In genomic region chr11:83449338-83449913, GRCh38 we compare ENCODE assay signal across 25 cellular contexts.
A peak's percentile ranks its signal among the peaks of the same experiment; 100 is the strongest.
DNase-seq lines count a peak whose midpoint lies in the region; ATAC-seq and TF ChIP-seq lines count a peak whose summit lies in the region.
"Had no signal": no experiment of that assay in that cellular context is flagged by ENCODE, and none has a peak within 500 bp of the region (broad histone marks: within the 10 kb centered on the region; RNA-seq: fewer than 3 reads in every experiment).

No MANE protein-coding gene starts in this region.

- H3K9me3 ChIP-seq in HCT116 (ENCODE audit: control insufficient read depth in 1 of 2, insufficient read depth in 1 of 2, low read depth in 1 of 2, low read length in 2 of 2) (no peaks in the 10 kb centered on the region), trophoblast cell (ENCODE audit: insufficient read depth, low read depth, low read length) (peaks cover 2% of the 10 kb centered on the region)
- H3K9me3 ChIP-seq: esophagus muscularis mucosa, left ventricle myocardium inferior, neutrophil, SJSA1, thyroid gland had no signal

- no peak for TF ChIP-seq RAD21 in HCT116 (IDR thresholded peaks at IDR 0.05; ENCODE audit: low read depth)

- H3K4me3 ChIP-seq in HCT116 (replicated peaks in 1 of 2; ENCODE audit: low read depth in 1 of 2, low read length in 2 of 2) (no peak overlapping the region), trophoblast cell (ENCODE audit: low read depth, low read length) (no peak overlapping the region)
- H3K4me3 ChIP-seq: esophagus muscularis mucosa, left ventricle myocardium inferior, SJSA1, thyroid gland had no signal

- peak; percentile 52; the same call in 1 of the 2 replicates for ATAC-seq in HCT116
- ATAC-seq: stimulated activated memory B cell treated with anti-CD40 and anti-IgM and Interleukin-4, amounts not matched to agents 10 μg/mL and 1 μg/mL and 100 μg/mL, for 72 hours had no signal

- H3K4me2 ChIP-seq in HCT116 (ENCODE audit: low read length) (no peak overlapping the region), trophoblast cell (ENCODE audit: low read length) (no peak overlapping the region)

- H3K4me1 ChIP-seq in HCT116 (ENCODE audit: control insufficient read depth in 1 of 2, insufficient read depth in 2 of 2, low read length in 2 of 2) (peaks cover 0 to 9% of the 10 kb centered on the region in 2 experiments; a peak in 1 of 4 replicates), trophoblast cell (ENCODE audit: control insufficient read depth in 1 of 2, insufficient read depth in 2 of 2, low read length in 2 of 2) (no peaks in the 10 kb centered on the region)
- H3K4me1 ChIP-seq: esophagus muscularis mucosa, left ventricle myocardium inferior, SJSA1, thyroid gland had no signal

- intact Hi-C loops in HCT116 (cut with micrococcal nuclease), result no loop called here

- no peak overlapping the region for H3K4ac ChIP-seq in trophoblast cell (ENCODE audit: low read depth, low read length)

- H3K27ac ChIP-seq in HCT116 (ENCODE audit: low read depth, low read length) (no peak overlapping the region), trophoblast cell (ENCODE audit: low read depth, low read length) (no peak overlapping the region)
- H3K27ac ChIP-seq: 22Rv1, esophagus muscularis mucosa, left ventricle myocardium inferior, neutrophil, SJSA1, thyroid gland had no signal

- H3K27me3 ChIP-seq in HCT116 (ENCODE audit: insufficient read depth, low read length) (peaks cover 7% of the 10 kb centered on the region; the same call in 1 of the 2 replicates), trophoblast cell (ENCODE audit: insufficient read depth, low read length) (no peaks in the 10 kb centered on the region)
- H3K27me3 ChIP-seq: esophagus muscularis mucosa, neutrophil, SJSA1, thyroid gland had no signal

- H2AK5ac ChIP-seq in trophoblast cell (ENCODE audit: low read length), result no peak overlapping the region

- no peak overlapping the region for H4K91ac ChIP-seq in trophoblast cell (ENCODE audit: low read depth, low read length)

- H3K9ac ChIP-seq in HCT116 (ENCODE audit: low read length), result no peak overlapping the region
- no peak overlapping the region for H3K9ac ChIP-seq in trophoblast cell (ENCODE audit: low read length)

- no CpG with 5 or more reads among the region's 4 CpGs for WGBS in trophoblast cell (ENCODE audit: extremely low coverage, insufficient coverage, insufficient read length)

- CTCF ChIA-PET in HCT116 (lab: Charles Lee), result no interaction called here

- H2BK12ac ChIP-seq in trophoblast cell (ENCODE audit: low read length), result no peak overlapping the region

- POLR2A ChIA-PET in HCT116 (lab: Charles Lee), result no interaction called here

- H3K79me2 ChIP-seq in HCT116 (ENCODE audit: insufficient read depth, low read length), result no peaks in the 10 kb centered on the region
- H3K79me2 ChIP-seq in trophoblast cell (ENCODE audit: control insufficient read depth, insufficient read depth, low read length, poor library complexity), result no peaks in the 10 kb centered on the region

- no peaks in the 10 kb centered on the region for H4K20me1 ChIP-seq in HCT116 (ENCODE audit: insufficient read depth)

- no peak overlapping the region for H4K8ac ChIP-seq in trophoblast cell (ENCODE audit: low read depth, low read length)

- H3K14ac ChIP-seq in trophoblast cell (ENCODE audit: low read length), result no peak overlapping the region

- H2BK120ac ChIP-seq in trophoblast cell (ENCODE audit: insufficient read depth, low read length, poor library complexity), result no peak overlapping the region

- no peak for TF ChIP-seq CTCF in HCT116 (IDR thresholded peaks at IDR 0.05 in 2 of 3, conservative IDR thresholded peaks at IDR 0.05 in 1 of 3; ENCODE audit: borderline replicate concordance in 1 of 3, insufficient read depth in 1 of 3, low read depth in 2 of 3, low read length in 2 of 3)

- TF ChIP-seq POLR2A in HCT116 (IDR thresholded peaks at IDR 0.05; ENCODE audit: borderline replicate concordance, extremely low read depth, insufficient read depth, insufficient read length), result no peak

- no peaks in the 10 kb centered on the region for H3K9me2 ChIP-seq in HCT116 (ENCODE audit: insufficient read depth)

- BruUV-seq in HCT116 (replicated peaks; lab: Mats Ljungman, UMichigan), result no TSS peak

- no peak overlapping the region for H4K12ac ChIP-seq in trophoblast cell (ENCODE audit: low read depth, low read length)

- no peak overlapping the region for H2BK5ac ChIP-seq in trophoblast cell (ENCODE audit: low read depth, low read length, poor library complexity)

- H3K23ac ChIP-seq in trophoblast cell (ENCODE audit: low read length), result no peak overlapping the region

- no peaks in the 10 kb centered on the region for H3K36me3 ChIP-seq in HCT116 (ENCODE audit: control insufficient read depth in 1 of 2, insufficient read depth in 2 of 2, low read length in 2 of 2)
- H3K36me3 ChIP-seq in trophoblast cell (ENCODE audit: control insufficient read depth in 1 of 2, insufficient read depth in 2 of 2, low read length in 2 of 2), result no peaks in the 10 kb centered on the region
- H3K36me3 ChIP-seq: esophagus muscularis mucosa, left ventricle myocardium inferior, neutrophil, SJSA1, thyroid gland had no signal

- no peaks in the 10 kb centered on the region for H3K79me1 ChIP-seq in trophoblast cell (ENCODE audit: low read length)

- H3K18ac ChIP-seq in trophoblast cell (ENCODE audit: low read length), result no peak overlapping the region

- RAD21 ChIA-PET in HCT116 (lab: Charles Lee; ENCODE audit: low non-redundant PET in 1 of 2, low total read pairs in 2 of 2, uncharacterized antibody in 2 of 2, unreplicated experiment in 2 of 2), result no interaction called here

- peak; percentile 43 for DNase-seq in DMS53 (lab: John Stamatoyannopoulos, UW)
- no peak for DNase-seq in DMS53 treated with DMSO at 0.1 percent for 48 hours (lab: John Stamatoyannopoulos, UW; ENCODE audit: unreplicated experiment)
- DNase-seq in HCT116 (ENCODE audit: low read depth, low spot score), result no peak
- DNase-seq in MV-4-11 (lab: John Stamatoyannopoulos, UW), result peak; percentile 6
- peak; percentile 67 to 72 for DNase-seq in trophoblast cell
- DNase-seq in NCI-H1930 (lab: John Stamatoyannopoulos, UW), result no peak
- no peak for DNase-seq in DMS79 treated with DMSO at 0.1 percent for 48 hours (lab: John Stamatoyannopoulos, UW)
- DNase-seq in OCI-M1 (lab: John Stamatoyannopoulos, UW), result no peak
- DNase-seq: activated CD4-positive, CD25-positive, alpha-beta regulatory T cell treated with anti-CD3 and anti-CD28 coated beads, Interleukin-2, amount 50 U/mL, for 72 hours; activated effector memory CD4-positive, alpha-beta T cell treated with anti-CD3 and anti-CD28 coated beads, Interleukin-2, amount 50 U/mL, for 16 hours; amniotic stem cell; Calu3; GF-D8; glutamatergic neuron; left ventricle myocardium inferior; NCI-H2081 treated with DMSO at 0.1 percent for 48 hours; NCI-H526; stimulated activated CD4-positive, alpha-beta T cell treated with anti-CD3 and anti-CD28 coated beads, Interleukin-15, amount 100 ng/mL, for 24 hours; T-helper 9 cell; thyroid gland had no signal

- H2AFZ ChIP-seq in HCT116 (ENCODE audit: low read depth, low read length, poor library complexity, severe bottlenecking) (no peak overlapping the region), trophoblast cell (ENCODE audit: insufficient read depth, low read length, poor library complexity) (no peak overlapping the region)

TF ChIP-seq in HCT116, 20 proteins besides CTCF, POLR2A, EP300 and RAD21 (continues in another document):
- TF ChIP-seq ELF1 (IDR thresholded peaks at IDR 0.05; ENCODE audit: borderline replicate concordance, low read depth), result no peak
- no peak for TF ChIP-seq ATF3 (IDR thresholded peaks at IDR 0.05)
- no peak for TF ChIP-seq REST (IDR thresholded peaks at IDR 0.05; ENCODE audit: low read depth)
- no peak for TF ChIP-seq ZBTB33 (IDR thresholded peaks at IDR 0.05; ENCODE audit: extremely low read depth, insufficient replicate concordance, low read length)
- TF ChIP-seq SP1 (IDR thresholded peaks at IDR 0.05; ENCODE audit: low read depth), result no peak

Comparison
In these comparisons a context has a peak if more than half of its experiments do, and no peak if none do; other contexts are left out.
1. DNase-seq: peak in DMS53 (single experiment), MV-4-11 (single experiment) and trophoblast cell (2 of 2); none in DMS53 treated with DMSO at 0.1 percent for 48 hours (single experiment), HCT116 (single experiment), NCI-H1930 (0 of 2), DMS79 treated with DMSO at 0.1 percent for 48 hours (single experiment) and OCI-M1 (single experiment).